In the genomic region with DNA sequence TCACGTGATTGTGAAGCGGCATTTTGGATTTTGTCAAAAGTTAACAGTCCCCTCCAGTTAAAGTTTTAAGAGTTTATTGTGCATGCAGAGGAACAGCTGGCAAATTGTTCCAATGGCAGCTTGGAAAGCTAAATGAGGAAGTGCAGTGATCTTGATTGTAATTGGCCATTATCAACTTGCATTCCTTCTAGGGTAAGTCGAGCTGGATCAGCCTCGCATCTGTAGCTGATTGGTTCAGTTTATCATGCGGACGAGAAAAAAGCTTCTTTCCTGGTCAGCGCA, we compare ENCODE assay signal across 8 cellular contexts. TPM values are rescaled to one million over a fixed set of nuclear protein-coding genes. Genes with fewer than 3 reads are reported as not detected.
DNase-seq lines count a peak whose midpoint lies in the region; ATAC-seq and TF ChIP-seq lines count a peak whose summit lies in the region.

No MANE protein-coding gene starts in this region.

- DNase-seq in CD4-positive, CD25-positive, alpha-beta regulatory T cell = peak in 1 of 3 donors; percentile 52
- DNase-seq in NAMALWA (ENCODE audit: low spot score) = peak; percentile 81
- no peak for DNase-seq in activated naive CD8-positive, alpha-beta T cell treated with anti-CD3 and anti-CD28 coated beads, Interleukin-2, amount 50 U/mL, for 24 hours
- DNase-seq in iPS DF 6.9 (ENCODE audit: low read depth, low spot score) = no peak
- DNase-seq in gastrocnemius medialis = no peak
- no peak for DNase-seq in stimulated activated CD8-positive, alpha-beta memory T cell treated with anti-CD3 and anti-CD28 coated beads, Interleukin-4, amount 100 ng/mL, for 48 hours

- H3K27me3 ChIP-seq in CD4-positive, CD25-positive, alpha-beta regulatory T cell (ENCODE audit: control insufficient read depth, insufficient read depth, low read length) = no peaks in the 10 kb centered on the region
- H3K27me3 ChIP-seq in iPS DF 6.9 (ENCODE audit: control insufficient read depth, insufficient read depth, low read length) (no peaks in the 10 kb centered on the region), gastrocnemius medialis (no peaks in the 10 kb centered on the region)

- peak overlapping the region; percentile 89 for H3K4me3 ChIP-seq in CD4-positive, CD25-positive, alpha-beta regulatory T cell (ENCODE audit: low read depth, low read length)
- peak overlapping the region; percentile 91; the same call in 1 of the 2 replicates for H3K4me3 ChIP-seq in iPS DF 6.9 (ENCODE audit: low read length)
- H3K4me3 ChIP-seq in gastrocnemius medialis = peak overlapping the region; percentile 70 to 90 (median 88)

- H3K27me3 Mint-ChIP-seq in CD4-positive, CD25-positive, alpha-beta regulatory T cell = peaks cover 24% of the 10 kb centered on the region
- no peaks in the 10 kb centered on the region for H3K27me3 Mint-ChIP-seq in activated naive CD8-positive, alpha-beta T cell treated with anti-CD3 and anti-CD28 coated beads, Interleukin-2, amount 50 U/mL, for 24 hours

- ATAC-seq in CD4-positive, CD25-positive, alpha-beta regulatory T cell (ENCODE audit: low read depth in 2 of 2) = no peak
- ATAC-seq in GM18511 (IDR thresholded peaks at IDR 0.05; ENCODE audit: unreplicated experiment) = peak; percentile 7
- ATAC-seq in activated naive CD8-positive, alpha-beta T cell treated with anti-CD3 and anti-CD28 coated beads, Interleukin-2, amount 50 U/mL, for 24 hours = no peak
- no peak for ATAC-seq in gastrocnemius medialis
- no peak for ATAC-seq in HG02970 (IDR thresholded peaks at IDR 0.05; ENCODE audit: low FRiP score, unreplicated experiment)

- peak overlapping the region; percentile 81 for H3K27ac ChIP-seq in CD4-positive, CD25-positive, alpha-beta regulatory T cell (ENCODE audit: insufficient read depth, low read length, poor library complexity, severe bottlenecking)
- H3K27ac ChIP-seq in iPS DF 6.9 (ENCODE audit: low read length) = no peak overlapping the region
- H3K27ac ChIP-seq in gastrocnemius medialis = peak overlapping the region; percentile 80 to 95 (median 89)

- peaks cover 10% of the 10 kb centered on the region for H3K36me3 Mint-ChIP-seq in CD4-positive, CD25-positive, alpha-beta regulatory T cell
- peaks cover 13% of the 10 kb centered on the region for H3K36me3 Mint-ChIP-seq in activated naive CD8-positive, alpha-beta T cell treated with anti-CD3 and anti-CD28 coated beads, Interleukin-2, amount 50 U/mL, for 24 hours (ENCODE audit: low read depth)

- peaks cover 0 to 2% (median 0%) of the 10 kb centered on the region in 7 donors for H3K9me3 Mint-ChIP-seq in CD4-positive, CD25-positive, alpha-beta regulatory T cell
- no peaks in the 10 kb centered on the region for H3K9me3 Mint-ChIP-seq in activated naive CD8-positive, alpha-beta T cell treated with anti-CD3 and anti-CD28 coated beads, Interleukin-2, amount 50 U/mL, for 24 hours

- no CpG with 5 or more reads among the region's 7 CpGs for WGBS in iPS DF 6.9 (ENCODE audit: insufficient coverage, insufficient read length)

- H3K4me3 Mint-ChIP-seq in CD4-positive, CD25-positive, alpha-beta regulatory T cell = peak overlapping the region; percentile 95 to 100 (median 97)
- peak overlapping the region; percentile 100 for H3K4me3 Mint-ChIP-seq in activated naive CD8-positive, alpha-beta T cell treated with anti-CD3 and anti-CD28 coated beads, Interleukin-2, amount 50 U/mL, for 24 hours

- H3K4me1 Mint-ChIP-seq in CD4-positive, CD25-positive, alpha-beta regulatory T cell = peaks cover 8 to 52% (median 35%) of the 10 kb centered on the region in 4 donors
- peaks cover 39% of the 10 kb centered on the region for H3K4me1 Mint-ChIP-seq in activated naive CD8-positive, alpha-beta T cell treated with anti-CD3 and anti-CD28 coated beads, Interleukin-2, amount 50 U/mL, for 24 hours

- intact Hi-C loops in gastrocnemius medialis (cut with DNase I; ENCODE audit: low total_unique reads) = no loop called here

- H3K27ac Mint-ChIP-seq in CD4-positive, CD25-positive, alpha-beta regulatory T cell = peak overlapping the region in 2 of 3 donors; percentile 97 to 99
- peak overlapping the region; percentile 95 for H3K27ac Mint-ChIP-seq in activated naive CD8-positive, alpha-beta T cell treated with anti-CD3 and anti-CD28 coated beads, Interleukin-2, amount 50 U/mL, for 24 hours

- H3K36me3 ChIP-seq in CD4-positive, CD25-positive, alpha-beta regulatory T cell (ENCODE audit: control insufficient read depth, insufficient read depth, low read length) = no peaks in the 10 kb centered on the region
- H3K36me3 ChIP-seq in iPS DF 6.9 (ENCODE audit: control insufficient read depth, insufficient read depth, low read length) (peaks cover under 1% of the 10 kb centered on the region; the same call in 1 of the 2 replicates), gastrocnemius medialis (no peaks in the 10 kb centered on the region)

- in situ Hi-C loops in gastrocnemius medialis (cut with MboI; ENCODE audit: low sequenced_read_pairs in 4 of 4) = no loop called here

- H3K4me1 ChIP-seq in CD4-positive, CD25-positive, alpha-beta regulatory T cell (ENCODE audit: control insufficient read depth, insufficient read depth, low read length, poor library complexity, severe bottlenecking) = peaks cover 22% of the 10 kb centered on the region
- H3K4me1 ChIP-seq in iPS DF 6.9 (ENCODE audit: control insufficient read depth, insufficient read depth, low read length) (no peaks in the 10 kb centered on the region), gastrocnemius medialis (peaks cover 9 to 14% of the 10 kb centered on the region in 2 donors)

- TF ChIP-seq CTCF in gastrocnemius medialis (IDR thresholded peaks at IDR 0.05 in 4 of 5, conservative IDR thresholded peaks at IDR 0.05 in 1 of 5) = no peak

- H3K9me3 ChIP-seq in CD4-positive, CD25-positive, alpha-beta regulatory T cell (ENCODE audit: control insufficient read depth in 2 of 2, low read length in 2 of 2) = no peaks in the 10 kb centered on the region
- no peaks in the 10 kb centered on the region for H3K9me3 ChIP-seq in iPS DF 6.9 (ENCODE audit: control insufficient read depth, insufficient read depth, low read length)
- no peaks in the 10 kb centered on the region for H3K9me3 ChIP-seq in gastrocnemius medialis

- TF ChIP-seq POLR2A in gastrocnemius medialis (IDR thresholded peaks at IDR 0.05) = no peak

RNA-seq across cellular contexts. Expression of a gene that starts 0.6 kb away (rescaled TPM):
- 15.8 TPM for total RNA-seq in CD4-positive, CD25-positive, alpha-beta regulatory T cell
- polyA plus RNA-seq in CD4-positive, CD25-positive, alpha-beta regulatory T cell = 1 to 10 TPM; 4.2 to 6.9 (median 6.2) TPM
- 1 to 10 TPM; 1.2 to 2.8 (median 1.4) TPM for total RNA-seq in gastrocnemius medialis

RNA-seq across cellular contexts. Expression of a gene that starts 7.3 kb away (rescaled TPM):
- 117 TPM for total RNA-seq in CD4-positive, CD25-positive, alpha-beta regulatory T cell
- 100 to 1,000 TPM; 433 to 595 (median 475) TPM for polyA plus RNA-seq in CD4-positive, CD25-positive, alpha-beta regulatory T cell
- 1,000 to 10,000 TPM; 2,310 to 4,128 (median 2,801) TPM for total RNA-seq in gastrocnemius medialis

RNA-seq across cellular contexts. Expression of a gene that starts 26.8 kb away (rescaled TPM):
- 224 TPM for total RNA-seq in CD4-positive, CD25-positive, alpha-beta regulatory T cell
- polyA plus RNA-seq in CD4-positive, CD25-positive, alpha-beta regulatory T cell = 10 to 100 TPM; 53.9 to 72.0 (median 69.4) TPM
- 10 to 100 TPM; 14.2 to 19.2 (median 15.7) TPM for total RNA-seq in gastrocnemius medialis

RNA-seq across cellular contexts. Expression of a gene that starts 31.2 kb away (rescaled TPM):
- total RNA-seq in CD4-positive, CD25-positive, alpha-beta regulatory T cell = 5.8 TPM
- 1 to 10 TPM; 2.8 to 5.0 (median 4.2) TPM for polyA plus RNA-seq in CD4-positive, CD25-positive, alpha-beta regulatory T cell
- total RNA-seq in gastrocnemius medialis = 10 to 100 TPM in 3 of 4 donors, 1 to 10 TPM in 1; 7.3 to 12.3 (median 10.5) TPM

RNA-seq across cellular contexts. Expression of a gene that starts 34.5 kb away (rescaled TPM):
- total RNA-seq in CD4-positive, CD25-positive, alpha-beta regulatory T cell = 43.7 TPM
- polyA plus RNA-seq in CD4-positive, CD25-positive, alpha-beta regulatory T cell = 10 to 100 TPM; 19.4 to 28.8 (median 23.1) TPM
- 10 to 100 TPM; 21.4 to 40.4 (median 26.1) TPM for total RNA-seq in gastrocnemius medialis

Comparison
In these comparisons a context has a peak if more than half of its experiments do, and no peak if none do; other contexts are left out.
1. RNA of a gene that starts 7.3 kb away (total RNA-seq): 2,310 to 4,128 TPM in gastrocnemius medialis; 117 TPM in CD4-positive, CD25-positive, alpha-beta regulatory T cell (single experiment); every median in the first group is over 10 times any median in the second.
2. RNA of a gene that starts 26.8 kb away (total RNA-seq): 224 TPM in CD4-positive, CD25-positive, alpha-beta regulatory T cell (single experiment); 14.2 to 19.2 TPM in gastrocnemius medialis; every median in the first group is over 10 times any median in the second.
3. Peak in every context shown above with its lines, with median percentiles within 50 percentile points of each other: H3K4me3 ChIP-seq.